Comparison of ENCODE assay signal across 11 cellular contexts in genomic region chr5:44830951-44831350, GRCh38.
"Had no signal": no experiment of that assay in that cellular context is flagged by ENCODE, and none has a peak within 500 bp of the region (broad histone marks: within the 10 kb centered on the region; RNA-seq: fewer than 3 reads in every experiment).

No MANE protein-coding gene starts in this region.

- H3K4me1 ChIP-seq: HAP-1 had no signal

- H3K27ac ChIP-seq: GM23248 had no signal

- DNase-seq: GM23248, GOT3, H7, H9, HCEC 1CT, HFFc6 had no signal

- H3K4me3 ChIP-seq: GM23248, GM23338, HAP-1 had no signal

- H3K9ac ChIP-seq: GM23248 had no signal

- H3K9me3 ChIP-seq: HAP-1 had no signal

- ATAC-seq: GM23338, HCT116 had no signal

- FAIRE-seq: H1, H54 had no signal

- H2AFZ ChIP-seq: GM23248, GM23338 had no signal
